In the genomic region with DNA sequence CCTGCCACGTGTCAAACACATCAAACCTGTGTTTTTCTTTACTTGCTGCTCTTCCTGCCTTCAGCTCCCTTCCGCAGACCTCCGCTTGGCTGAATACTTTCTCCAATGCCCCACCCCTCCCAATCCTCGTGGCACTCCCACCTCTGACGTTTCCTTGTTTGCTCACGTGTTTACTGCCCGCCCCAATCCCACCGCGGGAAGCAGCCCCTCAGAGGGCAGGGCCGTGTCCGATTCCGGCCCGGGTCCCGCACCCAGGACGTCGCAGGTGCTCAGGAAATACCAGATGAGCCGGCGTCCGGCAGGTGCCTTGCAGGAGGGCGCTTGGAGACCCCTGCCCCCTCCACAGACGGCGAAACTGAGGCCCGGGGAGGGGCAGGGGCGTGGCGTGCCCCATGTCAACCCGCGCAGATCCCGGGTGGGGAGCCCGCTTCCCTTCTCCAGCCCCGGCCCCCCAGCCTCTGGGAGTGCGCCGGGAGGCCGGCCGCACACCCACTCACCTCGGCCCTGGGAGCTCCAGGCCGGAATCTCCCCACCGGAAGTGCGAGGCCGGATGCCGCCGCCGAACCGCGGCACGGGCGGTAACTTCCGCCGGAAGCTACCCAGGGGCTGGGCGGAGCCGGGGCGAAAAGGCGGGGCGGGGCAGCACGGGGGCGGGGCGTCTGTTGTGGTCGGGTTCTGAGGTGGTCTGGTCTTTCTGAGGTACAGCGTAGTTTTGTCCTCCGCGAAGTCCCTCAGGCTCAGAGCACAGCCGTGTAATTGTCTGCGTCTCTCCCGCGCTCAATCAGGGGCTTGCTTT, we compare ENCODE assay signal across 8 cellular contexts. TPM values are rescaled to one million over a fixed set of nuclear protein-coding genes. Genes with fewer than 3 reads are reported as not detected.
DNase-seq lines count a peak whose midpoint lies in the region; TF ChIP-seq lines count a peak whose summit lies in the region.

No MANE protein-coding gene starts in this region.

- peak overlapping the region; percentile 91 for H3K4me3 ChIP-seq in epithelial cell of proximal tubule (ENCODE audit: low read depth, low read length)

- TF ChIP-seq CTCF in GM20000 (IDR thresholded peaks at IDR 0.05; ENCODE audit: extremely low read depth, missing control alignments) (no peak), epithelial cell of proximal tubule (conservative IDR thresholded peaks at IDR 0.05; ENCODE audit: low read depth, low read length) (no peak)

- DNase-seq in CMK (ENCODE audit: low read depth) (peak; percentile 78), GM20000 (ENCODE audit: low spot score) (peak; percentile 94), HUDEP-2 (lab: John Stamatoyannopoulos, UW; ENCODE audit: unreplicated experiment in 76 of 76) (peak in 73 of 76 experiments; percentile 1 to 86 (median 67)), OCI-M2 (lab: John Stamatoyannopoulos, UW; ENCODE audit: unreplicated experiment) (peak; percentile 49), epithelial cell of proximal tubule (ENCODE audit: low read depth) (peak; percentile 29), mucosa of gallbladder (ENCODE audit: low spot score) (peak; percentile 86)
- peak; percentile 87 for DNase-seq in activated T-cell treated with anti-CD3 and anti-CD28 coated beads, Interleukin-2, amount 50 U/mL, for 1 hour
- DNase-seq in stimulated activated CD8-positive, alpha-beta memory T cell treated with anti-CD3 and anti-CD28 coated beads, Interleukin-4, amount 100 ng/mL, for 1 hour (ENCODE audit: low read depth in 2 of 2, low spot score in 1 of 2): peak; percentile 70 to 77

RNA-seq across cellular contexts. Expression of a gene that starts 42.3 kb away (rescaled TPM):
- total RNA-seq in epithelial cell of proximal tubule (20.5 and 26.6 TPM in 2 replicates), mucosa of gallbladder (33.3 TPM)

RNA-seq across cellular contexts. Expression of a gene that starts 55.8 kb away (rescaled TPM):
- total RNA-seq in epithelial cell of proximal tubule: not detected in 2 replicates
- total RNA-seq in mucosa of gallbladder: 0.09 TPM

Comparison
In these comparisons a context has a peak if more than half of its experiments do, and no peak if none do; other contexts are left out.
1. Peak in every context shown above with its lines: DNase-seq and H3K4me3 ChIP-seq.
2. DNase-seq: peak in every context shown above with its lines; median percentile 94 in GM20000; 87 in activated T-cell treated with anti-CD3 and anti-CD28 coated beads, Interleukin-2, amount 50 U/mL, for 1 hour; 86 in mucosa of gallbladder; 78 in CMK; 74 in stimulated activated CD8-positive, alpha-beta memory T cell treated with anti-CD3 and anti-CD28 coated beads, Interleukin-4, amount 100 ng/mL, for 1 hour; 67 in HUDEP-2; 49 in OCI-M2; 29 in epithelial cell of proximal tubule.